8 cellular contexts compared by ENCODE assay signal in genomic region chr21:31731112-31731801, GRCh38. TPM values are rescaled to one million over a fixed set of nuclear protein-coding genes. Genes with fewer than 3 reads are reported as not detected.
DNase-seq lines count a peak whose midpoint lies in the region; ATAC-seq and TF ChIP-seq lines count a peak whose summit lies in the region.

No MANE protein-coding gene starts in this region.

- CTCF ChIA-PET in PC-3 (lab: Charles Lee): no interaction called here

- H3K4me3 Mint-ChIP-seq in osteocyte (ENCODE audit: unreplicated experiment): peak overlapping the region; percentile 86

- no TSS peak for BruUV-seq in PC-3 (replicated peaks; lab: Mats Ljungman, UMichigan)

- H3K4me3 ChIP-seq in PC-3 (ENCODE audit: low read length): peak overlapping the region; percentile 80
- H3K4me3 ChIP-seq in urinary bladder (ENCODE audit: low read depth, low read length): peak overlapping the region; percentile 89

- no peaks in the 10 kb centered on the region for H3K36me3 ChIP-seq in PC-3 (ENCODE audit: low read depth, low read length)
- no peaks in the 10 kb centered on the region for H3K36me3 ChIP-seq in urinary bladder (ENCODE audit: insufficient read depth)

- no peak for TF ChIP-seq CTCF in PC-3 (conservative IDR thresholded peaks at IDR 0.05; ENCODE audit: low read depth, low read length)
- no peak for TF ChIP-seq CTCF in osteocyte (IDR thresholded peaks at IDR 0.05)

- H3K36me3 Mint-ChIP-seq in osteocyte (ENCODE audit: unreplicated experiment): no peaks in the 10 kb centered on the region

- H3K4me1 Mint-ChIP-seq in osteocyte (ENCODE audit: unreplicated experiment): peaks cover 3% of the 10 kb centered on the region

- H3F3A ChIP-seq in PC-3 (ENCODE audit: low read length, unreplicated experiment): no peaks in the 10 kb centered on the region

- peak; percentile 16 for DNase-seq in NCI-H510A (lab: John Stamatoyannopoulos, UW)
- DNase-seq in NCI-H510A treated with DMSO at 0.1 percent for 48 hours (lab: John Stamatoyannopoulos, UW): no peak
- DNase-seq in PC-3: no peak
- peak; percentile 45 for DNase-seq in activated gamma-delta T cell treated with Interleukin-2 at 50 U/mL for 16 hours
- DNase-seq in germinal center (ENCODE audit: low spot score): peak; percentile 69
- DNase-seq in osteocyte (ENCODE audit: extremely low spot score, unreplicated experiment): peak; percentile 85

- H3K27ac ChIP-seq in PC-3 (ENCODE audit: low read length): peak overlapping the region; percentile 54
- peak overlapping the region; percentile 96 for H3K27ac ChIP-seq in urinary bladder (ENCODE audit: low read depth)

- peak overlapping the region; percentile 85 for H3K4me2 ChIP-seq in PC-3 (ENCODE audit: low read length)

- peak overlapping the region; percentile 98 for H3K9ac ChIP-seq in PC-3 (ENCODE audit: low read length)

- POLR2A ChIA-PET in PC-3 (lab: Charles Lee; ENCODE audit: unreplicated experiment): no interaction called here

- H3K9me3 Mint-ChIP-seq in osteocyte (ENCODE audit: unreplicated experiment): no peaks in the 10 kb centered on the region

- WGBS in urinary bladder: under 1% methylated on average over 74 of the region's 74 CpGs

- H3K9me2 ChIP-seq in PC-3 (replicated peaks; ENCODE audit: low read length): no peaks in the 10 kb centered on the region

- H3K27me3 ChIP-seq in PC-3 (ENCODE audit: low read length): no peaks in the 10 kb centered on the region

- peak overlapping the region; percentile 56 for H2AFZ ChIP-seq in PC-3 (ENCODE audit: low read length)

- intact Hi-C loops in PC-3 (cut with micrococcal nuclease): loop anchor here (2.0 to 5.0 kb wide), 3 partner anchors 16 to 70 kb away; no protein-coding TSS in a partner anchor

- H3K4me1 ChIP-seq in PC-3 (ENCODE audit: insufficient read depth, low read length) (peaks cover 25% of the 10 kb centered on the region), urinary bladder (ENCODE audit: insufficient read depth) (peaks cover 3% of the 10 kb centered on the region)

- H3K27me3 Mint-ChIP-seq in osteocyte (ENCODE audit: unreplicated experiment): no peaks in the 10 kb centered on the region

- H3K27ac Mint-ChIP-seq in osteocyte (ENCODE audit: unreplicated experiment): peak overlapping the region; percentile 81

- peaks cover 47% of the 10 kb centered on the region for H4K20me1 ChIP-seq in PC-3 (ENCODE audit: low read length)

- peak; percentile 19 for ATAC-seq in HG02885 (IDR thresholded peaks at IDR 0.05; ENCODE audit: poor library complexity, unreplicated experiment)
- ATAC-seq in PC-3: peak; percentile 7

- H3K79me2 ChIP-seq in PC-3 (ENCODE audit: low read length): peaks cover 63% of the 10 kb centered on the region

- H3K9me3 ChIP-seq in PC-3 (ENCODE audit: low read length): no peaks in the 10 kb centered on the region

RNA-seq across cellular contexts. Expression of gene SCAF4, which starts 0.7 kb away (rescaled TPM):
- total RNA-seq in PC-3 (2014; rRNA removed): 11.2 and 18.2 TPM in 2 replicates
- total RNA-seq in osteocyte: 32.7 and 33.7 TPM in 2 replicates
- total RNA-seq in urinary bladder: 19.6 TPM
- polyA plus RNA-seq in urinary bladder: 14.4 TPM

Comparison
In these comparisons a context has a peak if more than half of its experiments do, and no peak if none do; other contexts are left out.
1. DNase-seq: peak in NCI-H510A (single experiment), activated gamma-delta T cell treated with Interleukin-2 at 50 U/mL for 16 hours (single experiment), germinal center (single experiment) and osteocyte (single experiment); none in NCI-H510A treated with DMSO at 0.1 percent for 48 hours (single experiment) and PC-3 (single experiment).